1 cellular context compared by ENCODE assay signal in the genomic region with DNA sequence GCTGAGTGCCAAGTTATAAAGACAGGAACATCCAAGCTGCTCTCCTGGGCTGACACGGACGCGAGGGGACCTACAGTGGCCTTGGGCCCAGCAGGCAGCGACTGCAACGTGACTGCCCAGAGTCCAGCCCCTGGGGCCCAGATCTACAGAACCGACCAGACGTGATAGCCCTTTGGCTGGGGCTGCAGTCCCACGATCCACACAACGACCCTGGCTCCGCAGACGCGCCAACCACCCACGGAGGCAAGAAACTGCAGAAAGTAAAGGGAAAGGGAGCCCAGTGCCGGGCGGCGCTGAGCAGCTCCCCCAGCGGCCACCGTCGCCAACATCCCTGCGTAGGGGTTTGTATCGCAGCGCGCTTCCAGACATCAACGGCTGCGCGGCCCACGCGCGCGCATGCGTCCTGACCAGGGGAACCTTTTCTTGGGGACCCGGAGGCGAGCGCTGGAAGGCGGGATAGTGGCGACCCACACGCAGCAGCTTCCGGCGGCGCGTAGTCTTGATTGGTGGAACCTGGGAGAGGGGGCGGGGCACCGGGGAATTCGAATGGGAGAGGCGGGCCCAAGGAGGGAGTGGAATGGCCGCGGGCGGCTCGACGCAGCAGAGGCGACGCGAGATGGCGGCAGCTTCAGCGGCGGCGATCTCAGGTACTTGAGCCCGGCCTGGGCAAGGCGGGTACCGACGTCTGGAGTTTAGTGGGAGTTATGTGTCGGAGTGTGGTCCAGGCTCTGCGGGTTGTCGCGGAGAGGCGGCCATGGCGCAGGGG.
A peak's percentile ranks its signal among the peaks of the same experiment; 100 is the strongest.
TF ChIP-seq lines count a peak whose summit lies in the region.

A gene (plus strand): TSS at position 569 of the 766 bp plus-strand sequence. CDS start 9 bp downstream, at position 578.

TF ChIP-seq in HepG2, 621 proteins besides CTCF, POLR2A, EP300 and RAD21 (continued from another document and continues in another):
- TF ChIP-seq, protein P1, sequence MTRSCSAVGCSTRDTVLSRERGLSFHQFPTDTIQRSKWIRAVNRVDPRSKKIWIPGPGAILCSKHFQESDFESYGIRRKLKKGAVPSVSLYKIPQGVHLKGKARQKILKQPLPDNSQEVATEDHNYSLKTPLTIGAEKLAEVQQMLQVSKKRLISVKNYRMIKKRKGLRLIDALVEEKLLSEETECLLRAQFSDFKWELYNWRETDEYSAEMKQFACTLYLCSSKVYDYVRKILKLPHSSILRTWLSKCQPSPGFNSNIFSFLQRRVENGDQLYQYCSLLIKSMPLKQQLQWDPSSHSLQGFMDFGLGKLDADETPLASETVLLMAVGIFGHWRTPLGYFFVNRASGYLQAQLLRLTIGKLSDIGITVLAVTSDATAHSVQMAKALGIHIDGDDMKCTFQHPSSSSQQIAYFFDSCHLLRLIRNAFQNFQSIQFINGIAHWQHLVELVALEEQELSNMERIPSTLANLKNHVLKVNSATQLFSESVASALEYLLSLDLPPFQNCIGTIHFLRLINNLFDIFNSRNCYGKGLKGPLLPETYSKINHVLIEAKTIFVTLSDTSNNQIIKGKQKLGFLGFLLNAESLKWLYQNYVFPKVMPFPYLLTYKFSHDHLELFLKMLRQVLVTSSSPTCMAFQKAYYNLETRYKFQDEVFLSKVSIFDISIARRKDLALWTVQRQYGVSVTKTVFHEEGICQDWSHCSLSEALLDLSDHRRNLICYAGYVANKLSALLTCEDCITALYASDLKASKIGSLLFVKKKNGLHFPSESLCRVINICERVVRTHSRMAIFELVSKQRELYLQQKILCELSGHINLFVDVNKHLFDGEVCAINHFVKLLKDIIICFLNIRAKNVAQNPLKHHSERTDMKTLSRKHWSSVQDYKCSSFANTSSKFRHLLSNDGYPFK (CRISPR knock-in tag; IDR thresholded peaks at IDR 0.05; ENCODE audit: borderline replicate concordance), result peak; percentile 93; the same call in 1 of the 2 replicates
- TF ChIP-seq RARA (CRISPR knock-in tag; IDR thresholded peaks at IDR 0.05) (peak; percentile 32; the same call in 1 of the 2 replicates), ZNF263 (CRISPR knock-in tag; IDR thresholded peaks at IDR 0.05) (no peak; the same call in 1 of the 2 replicates), SIX1 (CRISPR knock-in tag; IDR thresholded peaks at IDR 0.05; ENCODE audit: borderline replicate concordance) (no peak), NFYB (CRISPR knock-in tag; IDR thresholded peaks at IDR 0.05) (peak; percentile 99), SPEN (CRISPR knock-in tag; IDR thresholded peaks at IDR 0.05; ENCODE audit: low read depth) (peak; percentile 90; the same call in 1 of the 2 replicates), ZNF446 (CRISPR knock-in tag; IDR thresholded peaks at IDR 0.05) (no peak), CHD4 (IDR thresholded peaks at IDR 0.05; ENCODE audit: borderline replicate concordance, low read length) (no peak), HIVEP1 (CRISPR knock-in tag; IDR thresholded peaks at IDR 0.05) (peak; percentile 64; the same call in 1 of the 2 replicates), ZNF790 (CRISPR knock-in tag; IDR thresholded peaks at IDR 0.05; ENCODE audit: borderline replicate concordance) (no peak), NAIF1 (CRISPR knock-in tag; IDR thresholded peaks at IDR 0.05; ENCODE audit: borderline replicate concordance) (peak; percentile 92), ZNF331 (CRISPR knock-in tag; IDR thresholded peaks at IDR 0.05) (peak; percentile 86; the same call in 1 of the 2 replicates), SRSF1 (optimal IDR thresholded peaks at IDR 0.05; ENCODE audit: low read depth, low read length) (peak; percentile 65), ZNF34 (CRISPR knock-in tag; IDR thresholded peaks at IDR 0.05; ENCODE audit: borderline replicate concordance) (no peak), MIER2 (CRISPR knock-in tag; IDR thresholded peaks at IDR 0.05) (peak; percentile 78; the same call in 1 of the 2 replicates), ZBTB8A (CRISPR knock-in tag; IDR thresholded peaks at IDR 0.05; ENCODE audit: borderline replicate concordance, low read depth) (no peak), ADNP (CRISPR knock-in tag; IDR thresholded peaks at IDR 0.05) (no peak), KDM4B (CRISPR knock-in tag; IDR thresholded peaks at IDR 0.05) (0 out of 2 replicates have a peak, but pooled peaks have one; percentile 78), ZNF703 (CRISPR knock-in tag; IDR thresholded peaks at IDR 0.05; ENCODE audit: borderline replicate concordance) (peak; percentile 82; the same call in 1 of the 2 replicates), NR2F2 (IDR thresholded peaks at IDR 0.05; ENCODE audit: borderline replicate concordance, low read depth) (no peak; the same call in 1 of the 2 replicates), ZFAT (CRISPR knock-in tag; conservative IDR thresholded peaks at IDR 0.05) (no peak), ZNF674 (CRISPR knock-in tag; IDR thresholded peaks at IDR 0.05; ENCODE audit: low read depth) (no peak), DMAP1 (CRISPR knock-in tag; IDR thresholded peaks at IDR 0.05) (peak; percentile 95), ZSCAN29 (CRISPR knock-in tag; conservative IDR thresholded peaks at IDR 0.05) (peak; percentile 43; the same call in 1 of the 2 replicates), GATAD2A (CRISPR knock-in tag; IDR thresholded peaks at IDR 0.05) (peak; percentile 76), ZC3H13 (CRISPR knock-in tag; IDR thresholded peaks at IDR 0.05) (0 out of 2 replicates have a peak, but pooled peaks have one; percentile 28)
- TF ChIP-seq, protein P2, sequence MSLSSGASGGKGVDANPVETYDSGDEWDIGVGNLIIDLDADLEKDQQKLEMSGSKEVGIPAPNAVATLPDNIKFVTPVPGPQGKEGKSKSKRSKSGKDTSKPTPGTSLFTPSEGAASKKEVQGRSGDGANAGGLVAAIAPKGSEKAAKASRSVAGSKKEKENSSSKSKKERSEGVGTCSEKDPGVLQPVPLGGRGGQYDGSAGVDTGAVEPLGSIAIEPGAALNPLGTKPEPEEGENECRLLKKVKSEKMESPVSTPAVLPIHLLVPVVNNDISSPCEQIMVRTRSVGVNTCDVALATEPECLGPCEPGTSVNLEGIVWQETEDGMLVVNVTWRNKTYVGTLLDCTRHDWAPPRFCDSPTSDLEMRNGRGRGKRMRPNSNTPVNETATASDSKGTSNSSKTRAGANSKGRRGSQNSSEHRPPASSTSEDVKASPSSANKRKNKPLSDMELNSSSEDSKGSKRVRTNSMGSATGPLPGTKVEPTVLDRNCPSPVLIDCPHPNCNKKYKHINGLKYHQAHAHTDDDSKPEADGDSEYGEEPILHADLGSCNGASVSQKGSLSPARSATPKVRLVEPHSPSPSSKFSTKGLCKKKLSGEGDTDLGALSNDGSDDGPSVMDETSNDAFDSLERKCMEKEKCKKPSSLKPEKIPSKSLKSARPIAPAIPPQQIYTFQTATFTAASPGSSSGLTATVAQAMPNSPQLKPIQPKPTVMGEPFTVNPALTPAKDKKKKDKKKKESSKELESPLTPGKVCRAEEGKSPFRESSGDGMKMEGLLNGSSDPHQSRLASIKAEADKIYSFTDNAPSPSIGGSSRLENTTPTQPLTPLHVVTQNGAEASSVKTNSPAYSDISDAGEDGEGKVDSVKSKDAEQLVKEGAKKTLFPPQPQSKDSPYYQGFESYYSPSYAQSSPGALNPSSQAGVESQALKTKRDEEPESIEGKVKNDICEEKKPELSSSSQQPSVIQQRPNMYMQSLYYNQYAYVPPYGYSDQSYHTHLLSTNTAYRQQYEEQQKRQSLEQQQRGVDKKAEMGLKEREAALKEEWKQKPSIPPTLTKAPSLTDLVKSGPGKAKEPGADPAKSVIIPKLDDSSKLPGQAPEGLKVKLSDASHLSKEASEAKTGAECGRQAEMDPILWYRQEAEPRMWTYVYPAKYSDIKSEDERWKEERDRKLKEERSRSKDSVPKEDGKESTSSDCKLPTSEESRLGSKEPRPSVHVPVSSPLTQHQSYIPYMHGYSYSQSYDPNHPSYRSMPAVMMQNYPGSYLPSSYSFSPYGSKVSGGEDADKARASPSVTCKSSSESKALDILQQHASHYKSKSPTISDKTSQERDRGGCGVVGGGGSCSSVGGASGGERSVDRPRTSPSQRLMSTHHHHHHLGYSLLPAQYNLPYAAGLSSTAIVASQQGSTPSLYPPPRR (CRISPR knock-in tag; IDR thresholded peaks at IDR 0.05; ENCODE audit: borderline replicate concordance), result peak; percentile 14; the same call in 1 of the 2 replicates
- TF ChIP-seq, protein P3, sequence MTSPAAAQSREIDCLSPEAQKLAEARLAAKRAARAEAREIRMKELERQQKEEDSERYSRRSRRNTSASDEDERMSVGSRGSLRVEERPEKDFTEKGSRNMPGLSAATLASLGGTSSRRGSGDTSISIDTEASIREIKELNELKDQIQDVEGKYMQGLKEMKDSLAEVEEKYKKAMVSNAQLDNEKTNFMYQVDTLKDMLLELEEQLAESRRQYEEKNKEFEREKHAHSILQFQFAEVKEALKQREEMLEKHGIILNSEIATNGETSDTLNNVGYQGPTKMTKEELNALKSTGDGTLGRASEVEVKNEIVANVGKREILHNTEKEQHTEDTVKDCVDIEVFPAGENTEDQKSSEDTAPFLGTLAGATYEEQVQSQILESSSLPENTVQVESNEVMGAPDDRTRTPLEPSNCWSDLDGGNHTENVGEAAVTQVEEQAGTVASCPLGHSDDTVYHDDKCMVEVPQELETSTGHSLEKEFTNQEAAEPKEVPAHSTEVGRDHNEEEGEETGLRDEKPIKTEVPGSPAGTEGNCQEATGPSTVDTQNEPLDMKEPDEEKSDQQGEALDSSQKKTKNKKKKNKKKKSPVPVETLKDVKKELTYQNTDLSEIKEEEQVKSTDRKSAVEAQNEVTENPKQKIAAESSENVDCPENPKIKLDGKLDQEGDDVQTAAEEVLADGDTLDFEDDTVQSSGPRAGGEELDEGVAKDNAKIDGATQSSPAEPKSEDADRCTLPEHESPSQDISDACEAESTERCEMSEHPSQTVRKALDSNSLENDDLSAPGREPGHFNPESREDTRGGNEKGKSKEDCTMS (CRISPR knock-in tag; conservative IDR thresholded peaks at IDR 0.05), result no peak
- TF ChIP-seq, protein P4, sequence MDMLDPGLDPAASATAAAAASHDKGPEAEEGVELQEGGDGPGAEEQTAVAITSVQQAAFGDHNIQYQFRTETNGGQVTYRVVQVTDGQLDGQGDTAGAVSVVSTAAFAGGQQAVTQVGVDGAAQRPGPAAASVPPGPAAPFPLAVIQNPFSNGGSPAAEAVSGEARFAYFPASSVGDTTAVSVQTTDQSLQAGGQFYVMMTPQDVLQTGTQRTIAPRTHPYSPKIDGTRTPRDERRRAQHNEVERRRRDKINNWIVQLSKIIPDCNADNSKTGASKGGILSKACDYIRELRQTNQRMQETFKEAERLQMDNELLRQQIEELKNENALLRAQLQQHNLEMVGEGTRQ (IDR thresholded peaks at IDR 0.05; ENCODE audit: low read depth, low read length), result no peak
- TF ChIP-seq, protein P4 (CRISPR knock-in tag; IDR thresholded peaks at IDR 0.05; ENCODE audit: borderline replicate concordance), result peak; percentile 24; the same call in 1 of the 2 replicates
- TF ChIP-seq, protein P5, sequence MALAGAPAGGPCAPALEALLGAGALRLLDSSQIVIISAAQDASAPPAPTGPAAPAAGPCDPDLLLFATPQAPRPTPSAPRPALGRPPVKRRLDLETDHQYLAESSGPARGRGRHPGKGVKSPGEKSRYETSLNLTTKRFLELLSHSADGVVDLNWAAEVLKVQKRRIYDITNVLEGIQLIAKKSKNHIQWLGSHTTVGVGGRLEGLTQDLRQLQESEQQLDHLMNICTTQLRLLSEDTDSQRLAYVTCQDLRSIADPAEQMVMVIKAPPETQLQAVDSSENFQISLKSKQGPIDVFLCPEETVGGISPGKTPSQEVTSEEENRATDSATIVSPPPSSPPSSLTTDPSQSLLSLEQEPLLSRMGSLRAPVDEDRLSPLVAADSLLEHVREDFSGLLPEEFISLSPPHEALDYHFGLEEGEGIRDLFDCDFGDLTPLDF (CRISPR knock-in tag; IDR thresholded peaks at IDR 0.05), result peak; percentile 98
- TF ChIP-seq, protein P6, sequence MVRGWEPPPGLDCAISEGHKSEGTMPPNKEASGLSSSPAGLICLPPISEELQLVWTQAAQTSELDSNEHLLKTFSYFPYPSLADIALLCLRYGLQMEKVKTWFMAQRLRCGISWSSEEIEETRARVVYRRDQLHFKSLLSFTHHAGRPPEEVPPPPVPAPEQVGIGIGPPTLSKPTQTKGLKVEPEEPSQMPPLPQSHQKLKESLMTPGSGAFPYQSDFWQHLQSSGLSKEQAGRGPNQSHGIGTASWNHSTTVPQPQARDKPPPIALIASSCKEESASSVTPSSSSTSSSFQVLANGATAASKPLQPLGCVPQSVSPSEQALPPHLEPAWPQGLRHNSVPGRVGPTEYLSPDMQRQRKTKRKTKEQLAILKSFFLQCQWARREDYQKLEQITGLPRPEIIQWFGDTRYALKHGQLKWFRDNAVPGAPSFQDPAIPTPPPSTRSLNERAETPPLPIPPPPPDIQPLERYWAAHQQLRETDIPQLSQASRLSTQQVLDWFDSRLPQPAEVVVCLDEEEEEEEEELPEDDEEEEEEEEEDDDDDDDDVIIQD (CRISPR knock-in tag; IDR thresholded peaks at IDR 0.05; ENCODE audit: low read depth), result peak; percentile 77
- TF ChIP-seq, protein P7, sequence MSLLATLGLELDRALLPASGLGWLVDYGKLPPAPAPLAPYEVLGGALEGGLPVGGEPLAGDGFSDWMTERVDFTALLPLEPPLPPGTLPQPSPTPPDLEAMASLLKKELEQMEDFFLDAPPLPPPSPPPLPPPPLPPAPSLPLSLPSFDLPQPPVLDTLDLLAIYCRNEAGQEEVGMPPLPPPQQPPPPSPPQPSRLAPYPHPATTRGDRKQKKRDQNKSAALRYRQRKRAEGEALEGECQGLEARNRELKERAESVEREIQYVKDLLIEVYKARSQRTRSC (CRISPR knock-in tag; IDR thresholded peaks at IDR 0.05; ENCODE audit: low read depth), result peak; percentile 23; the same call in 1 of the 2 replicates
- TF ChIP-seq, protein P8, sequence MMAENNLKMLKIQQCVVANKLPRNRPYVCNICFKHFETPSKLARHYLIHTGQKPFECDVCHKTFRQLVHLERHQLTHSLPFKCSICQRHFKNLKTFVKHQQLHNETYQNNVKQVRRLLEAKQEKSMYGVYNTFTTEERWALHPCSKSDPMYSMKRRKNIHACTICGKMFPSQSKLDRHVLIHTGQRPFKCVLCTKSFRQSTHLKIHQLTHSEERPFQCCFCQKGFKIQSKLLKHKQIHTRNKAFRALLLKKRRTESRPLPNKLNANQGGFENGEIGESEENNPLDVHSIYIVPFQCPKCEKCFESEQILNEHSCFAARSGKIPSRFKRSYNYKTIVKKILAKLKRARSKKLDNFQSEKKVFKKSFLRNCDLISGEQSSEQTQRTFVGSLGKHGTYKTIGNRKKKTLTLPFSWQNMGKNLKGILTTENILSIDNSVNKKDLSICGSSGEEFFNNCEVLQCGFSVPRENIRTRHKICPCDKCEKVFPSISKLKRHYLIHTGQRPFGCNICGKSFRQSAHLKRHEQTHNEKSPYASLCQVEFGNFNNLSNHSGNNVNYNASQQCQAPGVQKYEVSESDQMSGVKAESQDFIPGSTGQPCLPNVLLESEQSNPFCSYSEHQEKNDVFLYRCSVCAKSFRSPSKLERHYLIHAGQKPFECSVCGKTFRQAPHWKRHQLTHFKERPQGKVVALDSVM (CRISPR knock-in tag; IDR thresholded peaks at IDR 0.05), result peak; percentile 83
- TF ChIP-seq, protein P9, sequence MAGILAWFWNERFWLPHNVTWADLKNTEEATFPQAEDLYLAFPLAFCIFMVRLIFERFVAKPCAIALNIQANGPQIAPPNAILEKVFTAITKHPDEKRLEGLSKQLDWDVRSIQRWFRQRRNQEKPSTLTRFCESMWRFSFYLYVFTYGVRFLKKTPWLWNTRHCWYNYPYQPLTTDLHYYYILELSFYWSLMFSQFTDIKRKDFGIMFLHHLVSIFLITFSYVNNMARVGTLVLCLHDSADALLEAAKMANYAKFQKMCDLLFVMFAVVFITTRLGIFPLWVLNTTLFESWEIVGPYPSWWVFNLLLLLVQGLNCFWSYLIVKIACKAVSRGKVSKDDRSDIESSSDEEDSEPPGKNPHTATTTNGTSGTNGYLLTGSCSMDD (CRISPR knock-in tag; IDR thresholded peaks at IDR 0.05), result 0 out of 2 replicates have a peak, but pooled peaks have one; percentile 8
